In the genomic region with DNA sequence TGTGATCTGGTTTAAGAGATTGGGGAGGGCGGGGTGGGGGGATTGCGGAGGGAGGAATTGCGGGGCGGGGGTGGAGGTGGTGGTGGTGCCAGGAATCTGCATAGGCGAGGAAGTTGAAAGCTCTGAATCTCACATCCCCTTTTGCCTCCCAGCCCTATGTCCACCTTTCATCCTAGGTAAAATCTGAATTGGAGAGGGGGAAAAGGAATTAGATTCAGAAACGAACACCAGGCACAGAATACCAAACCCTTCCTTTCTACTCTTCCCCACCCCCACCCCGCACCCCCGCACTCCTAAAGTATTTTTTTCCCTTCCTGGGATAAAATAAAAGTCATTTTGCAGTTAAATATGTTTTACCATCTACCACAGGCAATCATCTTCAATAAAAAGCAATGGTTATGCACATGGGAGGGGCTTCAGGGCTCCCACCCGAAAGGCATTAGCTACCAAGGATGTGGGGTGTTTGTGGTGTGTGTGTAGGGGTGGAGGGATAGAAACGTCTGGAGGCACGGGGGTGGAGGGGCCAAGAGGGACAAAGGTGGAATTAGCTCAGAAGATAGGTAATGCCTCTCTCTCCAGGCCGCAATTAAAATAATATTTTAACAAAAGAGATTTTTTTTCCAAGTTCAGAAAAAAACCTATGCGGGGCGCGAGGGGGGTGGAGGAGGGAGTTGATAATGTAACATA, we compare ENCODE assay signal across 8 cellular contexts. TPM values are rescaled to one million over a fixed set of nuclear protein-coding genes. Genes with fewer than 3 reads are reported as not detected.
DNase-seq lines count a peak whose midpoint lies in the region; ATAC-seq and TF ChIP-seq lines count a peak whose summit lies in the region.

No MANE protein-coding gene starts in this region.

- no peaks in the 10 kb centered on the region for H3K79me2 ChIP-seq in GM23338 (replicated peaks; ENCODE audit: insufficient read depth)

- TF ChIP-seq CTCF in GM23338 (conservative IDR thresholded peaks at IDR 0.05; ENCODE audit: low read depth in 2 of 2): no peak
- no peak for TF ChIP-seq CTCF in epithelial cell of proximal tubule (conservative IDR thresholded peaks at IDR 0.05; ENCODE audit: low read depth, low read length)
- no peak for TF ChIP-seq CTCF in psoas muscle (IDR thresholded peaks at IDR 0.05)

- H3K27ac ChIP-seq in GM23338 (ENCODE audit: low read depth) (no peak overlapping the region), psoas muscle (peak overlapping the region; percentile 85)

- no peak overlapping the region for H3K27ac Mint-ChIP-seq in GM23338

- H3K27me3 Mint-ChIP-seq in GM23338 (ENCODE audit: insufficient read depth, low read depth, poor library complexity): peaks cover 39% of the 10 kb centered on the region

- 0 out of 2 replicates have a peak, but pooled peaks cover 4% of the 10 kb centered on the region for H3F3A ChIP-seq in GM23338 (replicated peaks; ENCODE audit: low read depth)

- H3K4me1 ChIP-seq in GM23338 (ENCODE audit: insufficient read depth): peaks cover 35% of the 10 kb centered on the region
- peaks cover 18% of the 10 kb centered on the region for H3K4me1 ChIP-seq in NT2/D1 (ENCODE audit: insufficient read depth, insufficient read length)
- H3K4me1 ChIP-seq in psoas muscle: peaks cover 53% of the 10 kb centered on the region

- H3K27me3 ChIP-seq in GM23338 (ENCODE audit: insufficient read depth) (peaks cover 56% of the 10 kb centered on the region), NT2/D1 (ENCODE audit: insufficient read depth, insufficient read length) (peaks cover 22% of the 10 kb centered on the region), psoas muscle (ENCODE audit: insufficient read depth in 3 of 3, low read length in 2 of 3) (no peaks in the 10 kb centered on the region)

- WGBS in psoas muscle, 3 donors: 1 to 3% (median 2%) methylated on average over 15 of the region's 15 CpGs

- H3K4me1 Mint-ChIP-seq in GM23338: peaks cover 44% of the 10 kb centered on the region

- peak overlapping the region; percentile 84 for H3K4me3 Mint-ChIP-seq in GM23338

- H3K4me3 ChIP-seq in GM23338 (peak overlapping the region; percentile 77), NT2/D1 (ENCODE audit: insufficient read length, low read depth) (peak overlapping the region; percentile 68), epithelial cell of proximal tubule (ENCODE audit: low read depth, low read length) (peak overlapping the region; percentile 71), psoas muscle (peak overlapping the region; percentile 80)

- peak; percentile 22 for DNase-seq in GM23338 (ENCODE audit: low spot score)
- DNase-seq in NT2/D1 (ENCODE audit: low read depth, low spot score): no peak
- no peak for DNase-seq in epithelial cell of proximal tubule (ENCODE audit: low read depth)
- DNase-seq in psoas muscle: no peak
- DNase-seq in NCI-H510A (lab: John Stamatoyannopoulos, UW): no peak
- DNase-seq in RKO (ENCODE audit: low spot score): no peak
- no peak for DNase-seq in KG1 (lab: John Stamatoyannopoulos, UW)

- peak overlapping the region; percentile 98 for H3K4me2 ChIP-seq in GM23338

- no peak for ATAC-seq in GM23338
- ATAC-seq in psoas muscle: no peak
- no peak for ATAC-seq in HG02623 (IDR thresholded peaks at IDR 0.05; ENCODE audit: unreplicated experiment)

- H2AFZ ChIP-seq in GM23338: peak overlapping the region; percentile 76; the same call in 1 of the 2 replicates

- intact Hi-C loops in psoas muscle (cut with DNase I): loop anchor here in 1 of 2 donors (1.0 to 10.0 kb wide), 3 partner anchors 111 to 551 kb away; no protein-coding TSS in a partner anchor

- H3K36me3 ChIP-seq in GM23338 (ENCODE audit: insufficient read depth) (no peaks in the 10 kb centered on the region), NT2/D1 (ENCODE audit: insufficient read depth, insufficient read length, low read length) (no peaks in the 10 kb centered on the region), psoas muscle (ENCODE audit: insufficient read depth in 1 of 2, low read depth in 1 of 2) (peaks cover 0 to 18% of the 10 kb centered on the region in 2 donors)

- H3K9ac ChIP-seq in NT2/D1 (ENCODE audit: insufficient read length, low read depth): peak overlapping the region; percentile 87

- H3K9me3 Mint-ChIP-seq in GM23338: no peaks in the 10 kb centered on the region

- H3K9me2 ChIP-seq in GM23338 (ENCODE audit: insufficient read depth): no peaks in the 10 kb centered on the region

- no peaks in the 10 kb centered on the region for H3K9me3 ChIP-seq in NT2/D1 (ENCODE audit: insufficient read depth, low read length)
- no peaks in the 10 kb centered on the region for H3K9me3 ChIP-seq in psoas muscle

- no peaks in the 10 kb centered on the region for H4K20me1 ChIP-seq in GM23338 (replicated peaks; ENCODE audit: insufficient read depth)

- no peaks in the 10 kb centered on the region for H3K36me3 Mint-ChIP-seq in GM23338 (ENCODE audit: low read depth)

TF ChIP-seq in GM23338, 12 proteins besides CTCF, POLR2A, EP300 and RAD21 (continues in another document):
- TF ChIP-seq EZH2phosphoT487 (IDR thresholded peaks at IDR 0.05; ENCODE audit: unreplicated experiment): no peak
- no peak for TF ChIP-seq REST (IDR thresholded peaks at IDR 0.05; ENCODE audit: unreplicated experiment)

RNA-seq across cellular contexts. Expression of gene IGFBP5, which starts 1.8 kb away (rescaled TPM):
- 0.74 and 2.5 TPM in 2 replicates for total RNA-seq in GM23338 (2014; rRNA removed; shearing (Covaris generic))
- polyA plus RNA-seq in GM23338 (2016; fragmentation: Nextera tagmentation; extraction: Ambion mirVana): 0.43 and 0.70 TPM in 2 replicates
- total RNA-seq in epithelial cell of proximal tubule: 61.9 and 111 TPM in 2 replicates
- 100 to 1,000 TPM; 216 to 451 (median 286) TPM for total RNA-seq in psoas muscle
- 100 to 1,000 TPM in 1 of 3 donors, 10 to 100 TPM in 2; 44.9 to 210 (median 56.1) TPM for polyA plus RNA-seq in psoas muscle

Comparison
In these comparisons a context has a peak if more than half of its experiments do, and no peak if none do; other contexts are left out.
1. RNA of gene IGFBP5, which starts 1.8 kb away (total RNA-seq): 216 to 451 TPM in psoas muscle and 61.9 to 111 TPM in epithelial cell of proximal tubule; 0.74 to 2.5 TPM in GM23338; every median in the first group is over 10 times any median in the second.
2. Peak in every context shown above with its lines, with median percentiles within 50 percentile points of each other: H3K4me3 ChIP-seq.